ENCODE assay signal across 19 cellular contexts in the genomic region with DNA sequence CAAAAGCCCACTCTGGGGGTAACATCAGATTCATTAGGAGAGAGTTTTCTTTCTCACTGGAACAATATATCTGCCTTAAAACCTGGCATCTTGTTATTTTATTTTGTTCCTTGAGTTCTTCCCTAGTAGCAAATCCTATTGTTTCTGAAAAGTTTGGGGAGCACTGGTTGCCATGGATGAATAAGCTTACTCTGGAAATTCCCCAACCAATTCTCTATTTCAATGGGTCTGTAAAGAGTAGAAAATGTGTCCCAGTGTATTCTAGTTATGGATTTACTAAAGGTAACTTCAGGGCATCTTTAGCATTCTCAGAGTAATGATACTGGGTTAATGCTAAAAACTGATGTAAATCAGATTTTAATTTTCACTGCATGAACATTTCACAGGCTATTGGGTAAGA.
"Had no signal": no experiment of that assay in that cellular context is flagged by ENCODE, and none has a peak within 500 bp of the region (broad histone marks: within the 10 kb centered on the region; RNA-seq: fewer than 3 reads in every experiment).

No MANE protein-coding gene starts in this region.

- DNase-seq: cortex of kidney; effector CD8-positive, alpha-beta T cell; effector memory CD8-positive, alpha-beta T cell; endodermal cell; foreskin melanocyte; gastrocnemius medialis; glutamatergic neuron; head of caudate nucleus; heart right ventricle; hippocampal formation; left cardiac atrium; left lung; left ventricle myocardium superior; lower lobe of right lung; mesenchymal stem cell; mucosa of descending colon; naive B cell had no signal

- H3K36me3 ChIP-seq: esophagus muscularis mucosa, gastrocnemius medialis, heart right ventricle, left lung, lower lobe of right lung had no signal

- H3K4me3 ChIP-seq: esophagus muscularis mucosa, gastrocnemius medialis, heart right ventricle, left lung, lower lobe of right lung, mucosa of descending colon had no signal

- H3K9me3 ChIP-seq: esophagus muscularis mucosa, gastrocnemius medialis, heart right ventricle, left lung, lower lobe of right lung, mucosa of descending colon had no signal

- H3K27me3 ChIP-seq: esophagus muscularis mucosa, gastrocnemius medialis had no signal

- H3K27ac ChIP-seq: epithelial cell of prostate, esophagus muscularis mucosa, gastrocnemius medialis, heart right ventricle, left lung, lower lobe of right lung had no signal

- H3K4me1 ChIP-seq: gastrocnemius medialis, left lung, lower lobe of right lung had no signal
